Comparison of ENCODE assay signal across 17 cellular contexts in the genomic region with DNA sequence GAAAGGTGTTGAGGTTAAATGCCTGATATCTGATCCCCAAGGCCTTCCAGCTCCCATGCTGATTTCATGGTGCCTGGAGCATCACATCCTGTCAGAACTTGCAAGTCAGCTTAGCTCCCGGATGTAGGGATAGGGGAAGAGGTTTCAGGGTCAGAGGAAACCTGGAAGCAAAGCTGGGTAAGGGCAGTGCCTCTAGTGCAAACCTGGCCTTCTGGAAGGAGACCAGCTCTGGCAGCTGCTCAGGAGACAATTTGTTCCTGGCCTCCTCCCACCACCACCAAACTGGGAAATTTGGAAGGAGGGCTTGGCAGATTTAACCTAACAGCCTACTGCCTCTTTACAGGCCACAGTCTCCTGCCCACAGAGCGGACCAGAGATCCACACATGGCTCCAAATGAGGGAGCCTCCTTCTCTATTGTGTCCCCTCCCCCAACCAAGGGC. TPM values are rescaled to one million over a fixed set of nuclear protein-coding genes. Genes with fewer than 3 reads are reported as not detected.
DNase-seq lines count a peak whose midpoint lies in the region; ATAC-seq and TF ChIP-seq lines count a peak whose summit lies in the region.
"Had no signal": no experiment of that assay in that cellular context is flagged by ENCODE, and none has a peak within 500 bp of the region (broad histone marks: within the 10 kb centered on the region; RNA-seq: fewer than 3 reads in every experiment).

No MANE protein-coding gene starts in this region.

- no peak overlapping the region for H3K4me3 ChIP-seq in body of pancreas
- no peak overlapping the region for H3K4me3 ChIP-seq in right atrium auricular region
- H3K4me3 ChIP-seq in suprapubic skin: no peak overlapping the region
- H3K4me3 ChIP-seq in effector memory CD4-positive, alpha-beta T cell (ENCODE audit: insufficient read depth, low read depth, low read length, poor library complexity, severe bottlenecking): no peak overlapping the region

- TF ChIP-seq EP300 in suprapubic skin (IDR thresholded peaks at IDR 0.05): no peak

- no peak for TF ChIP-seq POLR2A in body of pancreas (IDR thresholded peaks at IDR 0.05)
- no peak for TF ChIP-seq POLR2A in suprapubic skin (IDR thresholded peaks at IDR 0.05)

- peaks cover 49% of the 10 kb centered on the region for H3K4me1 ChIP-seq in body of pancreas
- H3K4me1 ChIP-seq in right atrium auricular region: peaks cover 0 to 58% of the 10 kb centered on the region in 2 donors
- peaks cover 61% of the 10 kb centered on the region for H3K4me1 ChIP-seq in suprapubic skin
- peaks cover under 1% of the 10 kb centered on the region for H3K4me1 ChIP-seq in effector memory CD4-positive, alpha-beta T cell (ENCODE audit: control insufficient read depth, insufficient read depth, low read length, poor library complexity, severe bottlenecking)

- H3K27ac ChIP-seq in body of pancreas (peak overlapping the region in 2 of 4 donors; percentile 6 to 21), right atrium auricular region (peak overlapping the region; percentile 45 to 61), suprapubic skin (peak overlapping the region; percentile 78)
- H3K27ac ChIP-seq in effector memory CD4-positive, alpha-beta T cell (ENCODE audit: insufficient read depth, low read length, poor library complexity, severe bottlenecking): no peak overlapping the region
- H3K27ac ChIP-seq: KMS-11 had no signal

- no peak for TF ChIP-seq CTCF in body of pancreas (IDR thresholded peaks at IDR 0.05)
- no peak for TF ChIP-seq CTCF in right atrium auricular region (IDR thresholded peaks at IDR 0.05)
- no peak for TF ChIP-seq CTCF in suprapubic skin (IDR thresholded peaks at IDR 0.05)

- ATAC-seq in body of pancreas (peak; percentile 48), GM21447 (IDR thresholded peaks at IDR 0.05; ENCODE audit: unreplicated experiment) (no peak), GM21786 (IDR thresholded peaks at IDR 0.05; ENCODE audit: unreplicated experiment) (no peak)
- ATAC-seq: stimulated activated effector memory CD8-positive, alpha-beta T cell treated with anti-CD3 and anti-CD28 coated beads, Interleukin-12 subunit alpha, Interleukin-12 subunit beta, amount 100 ng/mL, for 72 hours had no signal

- peaks cover 0 to 17% (median 0%) of the 10 kb centered on the region in 3 donors for H3K9me3 ChIP-seq in body of pancreas
- peaks cover 0 to 20% of the 10 kb centered on the region in 2 donors for H3K9me3 ChIP-seq in right atrium auricular region
- H3K9me3 ChIP-seq in suprapubic skin: no peaks in the 10 kb centered on the region
- peaks cover 9% of the 10 kb centered on the region for H3K9me3 ChIP-seq in effector memory CD4-positive, alpha-beta T cell (ENCODE audit: control insufficient read depth, low read length)

- WGBS in body of pancreas, 2 donors: 50 to 71% methylated on average over 2 of the region's 2 CpGs
- 36% methylated on average over 2 of the region's 2 CpGs for WGBS in suprapubic skin

- intact Hi-C loops in body of pancreas (cut with DNase I): no loop called here

- no peaks in the 10 kb centered on the region for H3K36me3 ChIP-seq in body of pancreas (replicated peaks in 1 of 2; ENCODE audit: insufficient read depth in 1 of 2, low read depth in 2 of 2)
- H3K36me3 ChIP-seq in right atrium auricular region: no peaks in the 10 kb centered on the region
- no peaks in the 10 kb centered on the region for H3K36me3 ChIP-seq in suprapubic skin
- H3K36me3 ChIP-seq in effector memory CD4-positive, alpha-beta T cell (ENCODE audit: control insufficient read depth, insufficient read depth, low read length): no peaks in the 10 kb centered on the region

- DNase-seq in ELF-1 (ENCODE audit: low read depth, low spot score) (peak; percentile 12), body of pancreas (peak; percentile 43 to 83 (median 69)), right atrium auricular region (ENCODE audit: low spot score) (peak; percentile 86), suprapubic skin (ENCODE audit: low spot score in 2 of 2) (no peak), NCI-H2029 (lab: John Stamatoyannopoulos, UW) (no peak)
- DNase-seq in effector memory CD4-positive, alpha-beta T cell: no peak
- DNase-seq: activated CD4-positive, alpha-beta T cell treated with anti-CD3 and anti-CD28 coated beads for 4 hours; activated naive CD8-positive, alpha-beta T cell treated with anti-CD3 and anti-CD28 coated beads, Interleukin-2, amount 10 ng/mL, durations not matched to agents 7 days and 5 days; NCI-H1694; retina; RPMI8226; stimulated activated CD4-positive, alpha-beta T cell treated with anti-CD3 and anti-CD28 coated beads, Interleukin-4, amount 100 ng/mL, for 1 hour had no signal

- H3K27me3 ChIP-seq in body of pancreas: no peaks in the 10 kb centered on the region
- H3K27me3 ChIP-seq in right atrium auricular region: peaks cover 0 to 2% of the 10 kb centered on the region in 2 donors
- no peaks in the 10 kb centered on the region for H3K27me3 ChIP-seq in suprapubic skin
- no peaks in the 10 kb centered on the region for H3K27me3 ChIP-seq in effector memory CD4-positive, alpha-beta T cell (replicated peaks; ENCODE audit: control insufficient read depth, insufficient read depth, low read length, poor library complexity, severe bottlenecking)

RNA-seq across cellular contexts. Expression of gene TSKU, which starts 9.2 kb away (rescaled TPM):
- total RNA-seq in body of pancreas (10 to 100 TPM; 32.7 to 51.7 TPM), right atrium auricular region (10 to 100 TPM; 18.7 to 46.6 TPM), suprapubic skin (100 to 1,000 TPM in 3 of 4 donors, 10 to 100 TPM in 1; 85.5 to 155 (median 128) TPM)
- total RNA-seq: B cell had no signal

Comparison
In these comparisons a context has a peak if more than half of its experiments do, and no peak if none do; other contexts are left out.
1. DNase-seq: peak in ELF-1 (single experiment), body of pancreas (4 of 4) and right atrium auricular region (single experiment); none in suprapubic skin (0 of 2), effector memory CD4-positive, alpha-beta T cell (0 of 3) and NCI-H2029 (single experiment).